12 cellular contexts compared by ENCODE assay signal in genomic region chr12:76866726-76867125, GRCh38. TPM values are rescaled to one million over a fixed set of nuclear protein-coding genes. Genes with fewer than 3 reads are reported as not detected.
DNase-seq lines count a peak whose midpoint lies in the region; ATAC-seq and TF ChIP-seq lines count a peak whose summit lies in the region.
"Had no signal": no experiment of that assay in that cellular context is flagged by ENCODE, and none has a peak within 500 bp of the region (broad histone marks: within the 10 kb centered on the region; RNA-seq: fewer than 3 reads in every experiment).

No MANE protein-coding gene starts in this region.

- no peaks in the 10 kb centered on the region for H3K4me1 Mint-ChIP-seq in activated T-cell treated with anti-CD3 and anti-CD28 coated beads, Interleukin-2, amount 50 U/mL, for 4 hours (ENCODE audit: low read depth)
- H3K4me1 Mint-ChIP-seq: memory B cell had no signal

- H3K36me3 ChIP-seq in esophagus squamous epithelium (peaks cover 0 to 19% (median 0%) of the 10 kb centered on the region in 3 donors), thyroid gland (no peaks in the 10 kb centered on the region)

- ATAC-seq in activated T-cell treated with anti-CD3 and anti-CD28 coated beads, Interleukin-2, amount 50 U/mL, for 4 hours, result no peak

- H3K27ac ChIP-seq in esophagus squamous epithelium (peak overlapping the region in 3 of 4 donors; percentile 23 to 58 (median 40)), thyroid gland (peak overlapping the region in 1 of 3 donors; percentile 12)
- H3K27ac ChIP-seq: 22Rv1 had no signal

- no peaks in the 10 kb centered on the region for H3K36me3 Mint-ChIP-seq in activated T-cell treated with anti-CD3 and anti-CD28 coated beads, Interleukin-2, amount 50 U/mL, for 4 hours (ENCODE audit: insufficient read depth)
- H3K36me3 Mint-ChIP-seq: memory B cell had no signal

- no peaks in the 10 kb centered on the region for H3K9me3 Mint-ChIP-seq in activated T-cell treated with anti-CD3 and anti-CD28 coated beads, Interleukin-2, amount 50 U/mL, for 4 hours
- H3K9me3 Mint-ChIP-seq: memory B cell had no signal

- H3K9me3 ChIP-seq in esophagus squamous epithelium (no peaks in the 10 kb centered on the region), thyroid gland (no peaks in the 10 kb centered on the region)

- no peak overlapping the region for H3K4me3 Mint-ChIP-seq in activated T-cell treated with anti-CD3 and anti-CD28 coated beads, Interleukin-2, amount 50 U/mL, for 4 hours
- H3K4me3 Mint-ChIP-seq: memory B cell had no signal

- H3K4me1 ChIP-seq in esophagus squamous epithelium (peaks cover 2 to 56% (median 8%) of the 10 kb centered on the region in 3 donors), thyroid gland (peaks cover 0 to 10% of the 10 kb centered on the region in 2 donors)

- H3K27me3 ChIP-seq in esophagus squamous epithelium, result no peaks in the 10 kb centered on the region
- no peaks in the 10 kb centered on the region for H3K27me3 ChIP-seq in thyroid gland

- peaks cover 16% of the 10 kb centered on the region for H3K27me3 Mint-ChIP-seq in activated T-cell treated with anti-CD3 and anti-CD28 coated beads, Interleukin-2, amount 50 U/mL, for 4 hours (ENCODE audit: low read depth)

- intact Hi-C loops in esophagus squamous epithelium (cut with DNase I), result no loop called here
- intact Hi-C loops in thyroid gland (cut with DNase I), result no loop called here

- WGBS in esophagus squamous epithelium, 2 donors, result 46 to 61% methylated on average over 8 of the region's 8 CpGs
- WGBS in thyroid gland, 2 donors, result 38 to 47% methylated on average over 8 of the region's 8 CpGs

- DNase-seq in DMS53 (lab: John Stamatoyannopoulos, UW) (peak; percentile 48), DMS53 treated with DMSO at 0.1 percent for 48 hours (lab: John Stamatoyannopoulos, UW; ENCODE audit: unreplicated experiment) (no peak), LHCN-M2 (ENCODE audit: low read depth) (peak; percentile 91), esophagus squamous epithelium (lab: John Stamatoyannopoulos, UW) (no peak), thyroid gland (peak; percentile 66 to 76), NCI-H69 (lab: John Stamatoyannopoulos, UW) (no peak), NCI-H1436 (lab: John Stamatoyannopoulos, UW) (no peak)
- no peak for DNase-seq in activated T-cell treated with anti-CD3 and anti-CD28 coated beads, Interleukin-2, amount 50 U/mL, for 4 hours
- DNase-seq: NCI-H1048, T-helper 9 cell had no signal

- TF ChIP-seq CTCF in esophagus squamous epithelium (IDR thresholded peaks at IDR 0.05), result no peak
- no peak for TF ChIP-seq CTCF in thyroid gland (IDR thresholded peaks at IDR 0.05)

- TF ChIP-seq POLR2A in esophagus squamous epithelium (IDR thresholded peaks at IDR 0.05) (no peak), thyroid gland (IDR thresholded peaks at IDR 0.05) (no peak)

- H3K4me3 ChIP-seq in esophagus squamous epithelium (peak overlapping the region in 1 of 4 donors; percentile 11), thyroid gland (replicated peaks in 1 of 3) (no peak overlapping the region)

RNA-seq across cellular contexts. Expression of gene CSRP2, which starts 12.1 kb away (rescaled TPM):
- total RNA-seq in LHCN-M2 (2014; rRNA removed), result 65.0 and 68.5 TPM in 2 replicates
- polyA plus RNA-seq in LHCN-M2 (2012), result 162 TPM
- 100 to 1,000 TPM in 1 of 4 donors, 10 to 100 TPM in 3; 57.6 to 107 (median 65.1) TPM for total RNA-seq in esophagus squamous epithelium
- total RNA-seq in thyroid gland, result 10 to 100 TPM; 42.1 to 65.1 (median 49.4) TPM
- under 1 TPM; 0.42 to 0.92 (median 0.73) TPM for total RNA-seq in activated T-cell treated with anti-CD3 and anti-CD28 coated beads, Interleukin-2, amount 50 U/mL, for 4 hours

Comparison
In these comparisons a context has a peak if more than half of its experiments do, and no peak if none do; other contexts are left out.
1. DNase-seq: peak in DMS53 (single experiment), LHCN-M2 (single experiment) and thyroid gland (2 of 2); none in DMS53 treated with DMSO at 0.1 percent for 48 hours (single experiment), esophagus squamous epithelium (single experiment), activated T-cell treated with anti-CD3 and anti-CD28 coated beads, Interleukin-2, amount 50 U/mL, for 4 hours (single experiment), NCI-H69 (single experiment) and NCI-H1436 (single experiment).
2. RNA of gene CSRP2, which starts 12.1 kb away (total RNA-seq): 65.0 to 68.5 TPM in LHCN-M2, 57.6 to 107 TPM in esophagus squamous epithelium and 42.1 to 65.1 TPM in thyroid gland; 0.42 to 0.92 TPM in activated T-cell treated with anti-CD3 and anti-CD28 coated beads, Interleukin-2, amount 50 U/mL, for 4 hours; every median in the first group is over 10 times any median in the second.